Comparison of ENCODE assay signal across 9 cellular contexts in the genomic region with DNA sequence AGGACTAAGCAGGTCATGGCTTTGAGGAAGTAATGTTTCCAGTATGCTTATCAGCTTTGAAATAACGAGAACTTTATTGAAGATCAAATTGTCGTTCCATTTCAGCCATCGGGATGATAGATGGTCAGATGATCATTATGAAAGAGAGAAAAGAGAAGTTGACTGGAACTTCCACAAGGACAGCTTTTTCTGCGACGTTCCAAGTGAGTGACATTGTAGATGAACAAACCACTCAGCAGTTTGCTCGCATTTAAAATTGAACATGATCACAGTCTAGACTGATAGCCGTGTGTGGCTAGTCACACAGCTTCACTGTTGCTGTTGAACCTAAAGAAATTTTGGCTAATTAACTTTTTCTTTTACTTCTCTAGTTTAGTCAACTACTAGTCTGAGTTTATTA.
"Had no signal": no experiment of that assay in that cellular context is flagged by ENCODE, and none has a peak within 500 bp of the region (broad histone marks: within the 10 kb centered on the region; RNA-seq: fewer than 3 reads in every experiment).

No MANE protein-coding gene starts in this region.

- H3K4me3 ChIP-seq: GM23338, HAP-1 had no signal

- H2AFZ ChIP-seq: GM23338 had no signal

- H3K36me3 ChIP-seq: HAP-1 had no signal

- H3K27ac Mint-ChIP-seq: GM23338, HFFc6, IgD-negative memory B cell had no signal

- H3K4me2 ChIP-seq: GM23338 had no signal

- H3K27ac ChIP-seq: HL-60 had no signal

- ATAC-seq: GM23338, HCT116, HepG2 had no signal

- H3K4me3 Mint-ChIP-seq: GM23338, HFFc6, IgD-negative memory B cell had no signal

- H3K9me3 Mint-ChIP-seq: GM23338, HFFc6, IgD-negative memory B cell had no signal

- FAIRE-seq: H1, HepG2 had no signal

- DNase-seq: H7, HFFc6 had no signal

- H3K9me3 ChIP-seq: HAP-1 had no signal

- H3K27me3 Mint-ChIP-seq: IgD-negative memory B cell had no signal
